8 cellular contexts compared by ENCODE assay signal in genomic region chr5:140244525-140245025, GRCh38. TPM values are rescaled to one million over a fixed set of nuclear protein-coding genes. Genes with fewer than 3 reads are reported as not detected.
A peak's percentile ranks its signal among the peaks of the same experiment; 100 is the strongest.
DNase-seq lines count a peak whose midpoint lies in the region; ATAC-seq and TF ChIP-seq lines count a peak whose summit lies in the region.

No MANE protein-coding gene starts in this region.

- H3K4me2 ChIP-seq in PC-3 (ENCODE audit: low read length), result peak overlapping the region; percentile 18; the same call in 1 of the 2 replicates

- no peaks in the 10 kb centered on the region for H3K9me3 Mint-ChIP-seq in natural killer cell treated with Interleukin-12 subunit alpha and Interleukin-12 subunit beta and Interleukin-15 and Interleukin-18, amount 100 ng/mL, for 72 hours

- H3K4me3 Mint-ChIP-seq in natural killer cell treated with Interleukin-12 subunit alpha and Interleukin-12 subunit beta and Interleukin-15 and Interleukin-18, amount 100 ng/mL, for 72 hours, result no peak overlapping the region

- H3K27me3 Mint-ChIP-seq in natural killer cell treated with Interleukin-12 subunit alpha and Interleukin-12 subunit beta and Interleukin-15 and Interleukin-18, amount 100 ng/mL, for 72 hours, result no peaks in the 10 kb centered on the region

- H3F3A ChIP-seq in PC-3 (ENCODE audit: low read length, unreplicated experiment), result peaks cover 10% of the 10 kb centered on the region

- H3K9me3 ChIP-seq in PC-3 (ENCODE audit: low read length), result no peaks in the 10 kb centered on the region

- ATAC-seq in GM19023 (IDR thresholded peaks at IDR 0.05; ENCODE audit: unreplicated experiment) (peak; percentile 67), PC-3 (peak; percentile 41), esophagus mucosa (peak; percentile 73)
- ATAC-seq in natural killer cell treated with Interleukin-12 subunit alpha and Interleukin-12 subunit beta and Interleukin-15 and Interleukin-18, amount 100 ng/mL, for 72 hours, result peak; percentile 72 to 80

- H2AFZ ChIP-seq in PC-3 (ENCODE audit: low read length), result no peak overlapping the region

- peaks cover 55% of the 10 kb centered on the region for H3K4me1 ChIP-seq in PC-3 (ENCODE audit: insufficient read depth, low read length)

- H3K4me1 Mint-ChIP-seq in natural killer cell treated with Interleukin-12 subunit alpha and Interleukin-12 subunit beta and Interleukin-15 and Interleukin-18, amount 100 ng/mL, for 72 hours (ENCODE audit: low read depth in 2 of 2), result peaks cover 13 to 18% of the 10 kb centered on the region in 2 donors

- peak overlapping the region; percentile 54 to 76 for H3K27ac Mint-ChIP-seq in natural killer cell treated with Interleukin-12 subunit alpha and Interleukin-12 subunit beta and Interleukin-15 and Interleukin-18, amount 100 ng/mL, for 72 hours

- no peaks in the 10 kb centered on the region for H3K27me3 ChIP-seq in PC-3 (ENCODE audit: low read length)

- peak; percentile 81 for TF ChIP-seq CTCF in AG10803 (conservative IDR thresholded peaks at IDR 0.05; ENCODE audit: low read length)
- peak; percentile 88 for TF ChIP-seq CTCF in PC-3 (conservative IDR thresholded peaks at IDR 0.05; ENCODE audit: low read depth, low read length)

- no TSS peak for BruUV-seq in PC-3 (replicated peaks; lab: Mats Ljungman, UMichigan)

- no peak overlapping the region for H3K9ac ChIP-seq in PC-3 (ENCODE audit: low read length)

- peak overlapping the region; percentile 90 for H3K27ac ChIP-seq in PC-3 (ENCODE audit: low read length)

- POLR2A ChIA-PET in PC-3 (lab: Charles Lee; ENCODE audit: unreplicated experiment), result interaction anchor here (0.6 to 1.2 kb wide), 2 partner anchors 99 to 101 kb away, joined by 4 to 14 read pairs; partner anchors contain the start of gene HBEGF

- peaks cover 8% of the 10 kb centered on the region; the same call in 1 of the 2 replicates for H3K36me3 ChIP-seq in PC-3 (ENCODE audit: low read depth, low read length)

- intact Hi-C loops in PC-3 (cut with micrococcal nuclease), result loop anchor here (1.0 to 5.0 kb wide), 5 partner anchors 48 to 113 kb away; partner anchors contain the start of genes CYSTM1 and HBEGF

- H3K36me3 Mint-ChIP-seq in natural killer cell treated with Interleukin-12 subunit alpha and Interleukin-12 subunit beta and Interleukin-15 and Interleukin-18, amount 100 ng/mL, for 72 hours, result no peaks in the 10 kb centered on the region

- CTCF ChIA-PET in PC-3 (lab: Charles Lee), result interaction anchor here (0.8 to 5.2 kb wide), 13 partner anchors 17 to 114 kb away, joined by 3 to 95 read pairs (median 4); partner anchors contain the start of gene HBEGF

- H3K9me2 ChIP-seq in PC-3 (replicated peaks; ENCODE audit: low read length), result no peaks in the 10 kb centered on the region

- H3K4me3 ChIP-seq in AG10803 (ENCODE audit: low read length) (no peak overlapping the region), PC-3 (ENCODE audit: low read length) (no peak overlapping the region)

- DNase-seq in AG10803 (ENCODE audit: low read depth) (peak; percentile 91), HT1080 (ENCODE audit: low read depth) (peak; percentile 89), PC-3 (peak; percentile 93)
- peak; percentile 78 for DNase-seq in activated T-cell treated with anti-CD3 and anti-CD28 coated beads, Interleukin-2, amount 50 U/mL, for 1 hour
- DNase-seq in natural killer cell treated with Interleukin-12 subunit alpha and Interleukin-12 subunit beta and Interleukin-15 and Interleukin-18, amount 100 ng/mL, for 72 hours (ENCODE audit: low spot score), result peak; percentile 82
- peak; percentile 48 to 70 for DNase-seq in stimulated activated CD8-positive, alpha-beta memory T cell treated with anti-CD3 and anti-CD28 coated beads, Interleukin-7, amount 100 ng/mL, for 48 hours (ENCODE audit: extremely low read depth in 1 of 2, low read depth in 1 of 2)

- H4K20me1 ChIP-seq in PC-3 (ENCODE audit: low read length), result no peaks in the 10 kb centered on the region; the same call in 1 of the 2 replicates

- peaks cover 22% of the 10 kb centered on the region for H3K79me2 ChIP-seq in PC-3 (ENCODE audit: low read length)

RNA-seq across cellular contexts. Expression of gene PFDN1, which starts 58.3 kb away (rescaled TPM):
- total RNA-seq in HT1080 (2014; rRNA removed; shearing (Covaris generic)), result 114 and 149 TPM in 2 replicates
- 174 and 198 TPM in 2 replicates for polyA plus RNA-seq in HT1080 (2015; cell fraction: cytosol; rRNA removed)
- polyA plus RNA-seq in HT1080 (2015; cell fraction: nucleus; rRNA removed), result 73.5 and 77.0 TPM in 2 replicates
- total RNA-seq in PC-3 (2014; rRNA removed) (91.9 and 125 TPM in 2 replicates), esophagus mucosa (33.5 TPM)
- 10 to 100 TPM; 49.8 to 62.2 TPM for total RNA-seq in natural killer cell treated with Interleukin-12 subunit alpha and Interleukin-12 subunit beta and Interleukin-15 and Interleukin-18, amount 100 ng/mL, for 72 hours
